ENCODE assay signal across 27 cellular contexts in genomic region chr5:15946026-15946425, GRCh38.
"Had no signal": no experiment of that assay in that cellular context is flagged by ENCODE, and none has a peak within 500 bp of the region (broad histone marks: within the 10 kb centered on the region; RNA-seq: fewer than 3 reads in every experiment).

No MANE protein-coding gene starts in this region.

- DNase-seq: activated CD4-positive, alpha-beta memory T cell treated with anti-CD3 and anti-CD28 coated beads, Interleukin-2, amount 10 ng/mL, durations not matched to agents 7 days and 5 days; activated CD4-positive, alpha-beta T cell treated with anti-CD3 and anti-CD28 coated beads for 36 hours; activated CD4-positive, alpha-beta T cell treated with anti-CD3 and anti-CD28 coated beads, Interleukin-2, amount 50 U/mL, for 1 hour; activated gamma-delta T cell treated with Interleukin-2 at 50 U/mL for 16 hours; activated naive CD4-positive, alpha-beta T cell treated with anti-CD3 and anti-CD28 coated beads, Interleukin-2, amount 10 ng/mL, durations not matched to agents 7 days and 5 days; activated naive CD8-positive, alpha-beta T cell treated with anti-CD3 and anti-CD28 coated beads for 36 hours; activated T-cell treated with anti-CD3 and anti-CD28 coated beads for 4 hours; activated T-cell treated with anti-CD3 and anti-CD28 coated beads, Interleukin-2, amount 50 U/mL, for 72 hours; adrenal gland; aorta; body of pancreas; central memory CD4-positive, alpha-beta T cell; NCI-H1092 treated with DMSO at 0.1 percent for 48 hours; NCI-H1417 treated with DMSO at 0.1 percent for 48 hours; NCI-H1694 treated with DMSO at 0.1 percent for 48 hours; NCI-H2081; NCI-H2227 treated with DMSO at 0.1 percent for 48 hours; NCI-H526; NCI-H82; Peyer's patch; Right ventricle myocardium superior; SJCRH30; SK-N-SH; T-helper 1 cell had no signal

- H3K27ac Mint-ChIP-seq: activated CD4-positive, alpha-beta memory T cell treated with anti-CD3 and anti-CD28 coated beads, Interleukin-2, amount 10 ng/mL, durations not matched to agents 7 days and 5 days; activated CD4-positive, alpha-beta T cell treated with anti-CD3 and anti-CD28 coated beads for 36 hours; activated naive CD4-positive, alpha-beta T cell treated with anti-CD3 and anti-CD28 coated beads, Interleukin-2, amount 10 ng/mL, durations not matched to agents 7 days and 5 days; activated naive CD8-positive, alpha-beta T cell treated with anti-CD3 and anti-CD28 coated beads for 36 hours; activated T-cell treated with anti-CD3 and anti-CD28 coated beads, Interleukin-2, amount 50 U/mL, for 72 hours; activated T-helper 2 cell treated with anti-CD3 and anti-CD28 coated beads, Interferon-gamma antibody, Interleukin-2, Interleukin-4, amounts not matched to agents 10 μg/mL and 5 μg/mL and 100 μg/mL, durations not matched to agents 14 hours and 24 hours and 36 hours had no signal

- H3K4me2 ChIP-seq: SK-N-SH had no signal

- H3K27ac ChIP-seq: adrenal gland, body of pancreas, Peyer's patch, RWPE1, SJCRH30, VCaP had no signal

- H3K36me3 ChIP-seq: adrenal gland, Peyer's patch, SJCRH30 had no signal

- H3K27me3 ChIP-seq: adrenal gland, body of pancreas, Peyer's patch, SJCRH30 had no signal

- H3K4me1 Mint-ChIP-seq: activated CD4-positive, alpha-beta memory T cell treated with anti-CD3 and anti-CD28 coated beads, Interleukin-2, amount 10 ng/mL, durations not matched to agents 7 days and 5 days; activated CD4-positive, alpha-beta T cell treated with anti-CD3 and anti-CD28 coated beads for 36 hours; activated naive CD4-positive, alpha-beta T cell treated with anti-CD3 and anti-CD28 coated beads, Interleukin-2, amount 10 ng/mL, durations not matched to agents 7 days and 5 days; activated naive CD8-positive, alpha-beta T cell treated with anti-CD3 and anti-CD28 coated beads for 36 hours had no signal

- H3K4me1 ChIP-seq: adrenal gland, body of pancreas, Peyer's patch, SJCRH30 had no signal

- H3K36me3 Mint-ChIP-seq: activated naive CD4-positive, alpha-beta T cell treated with anti-CD3 and anti-CD28 coated beads, Interleukin-2, amount 10 ng/mL, durations not matched to agents 7 days and 5 days; activated naive CD8-positive, alpha-beta T cell treated with anti-CD3 and anti-CD28 coated beads for 36 hours had no signal

- H3K27me3 Mint-ChIP-seq: activated CD4-positive, alpha-beta memory T cell treated with anti-CD3 and anti-CD28 coated beads, Interleukin-2, amount 10 ng/mL, durations not matched to agents 7 days and 5 days; activated CD4-positive, alpha-beta T cell treated with anti-CD3 and anti-CD28 coated beads for 36 hours; activated naive CD4-positive, alpha-beta T cell treated with anti-CD3 and anti-CD28 coated beads, Interleukin-2, amount 10 ng/mL, durations not matched to agents 7 days and 5 days; activated naive CD8-positive, alpha-beta T cell treated with anti-CD3 and anti-CD28 coated beads for 36 hours had no signal

- H3K4me3 ChIP-seq: adrenal gland, body of pancreas, Peyer's patch, SJCRH30 had no signal

- H3K4me3 Mint-ChIP-seq: activated CD4-positive, alpha-beta memory T cell treated with anti-CD3 and anti-CD28 coated beads, Interleukin-2, amount 10 ng/mL, durations not matched to agents 7 days and 5 days; activated CD4-positive, alpha-beta T cell treated with anti-CD3 and anti-CD28 coated beads for 36 hours; activated naive CD4-positive, alpha-beta T cell treated with anti-CD3 and anti-CD28 coated beads, Interleukin-2, amount 10 ng/mL, durations not matched to agents 7 days and 5 days; activated naive CD8-positive, alpha-beta T cell treated with anti-CD3 and anti-CD28 coated beads for 36 hours; activated T-cell treated with anti-CD3 and anti-CD28 coated beads, Interleukin-2, amount 50 U/mL, for 72 hours had no signal

- H3K9ac ChIP-seq: SK-N-SH had no signal

- H3K9me3 ChIP-seq: adrenal gland, body of pancreas, Peyer's patch, SJCRH30, SK-N-SH had no signal

- ATAC-seq: activated CD4-positive, alpha-beta T cell treated with anti-CD3 and anti-CD28 coated beads for 36 hours; activated T-cell treated with anti-CD3 and anti-CD28 coated beads, Interleukin-2, amount 50 U/mL, for 72 hours; body of pancreas had no signal
